ENCODE assay signal across 23 cellular contexts in the genomic region with DNA sequence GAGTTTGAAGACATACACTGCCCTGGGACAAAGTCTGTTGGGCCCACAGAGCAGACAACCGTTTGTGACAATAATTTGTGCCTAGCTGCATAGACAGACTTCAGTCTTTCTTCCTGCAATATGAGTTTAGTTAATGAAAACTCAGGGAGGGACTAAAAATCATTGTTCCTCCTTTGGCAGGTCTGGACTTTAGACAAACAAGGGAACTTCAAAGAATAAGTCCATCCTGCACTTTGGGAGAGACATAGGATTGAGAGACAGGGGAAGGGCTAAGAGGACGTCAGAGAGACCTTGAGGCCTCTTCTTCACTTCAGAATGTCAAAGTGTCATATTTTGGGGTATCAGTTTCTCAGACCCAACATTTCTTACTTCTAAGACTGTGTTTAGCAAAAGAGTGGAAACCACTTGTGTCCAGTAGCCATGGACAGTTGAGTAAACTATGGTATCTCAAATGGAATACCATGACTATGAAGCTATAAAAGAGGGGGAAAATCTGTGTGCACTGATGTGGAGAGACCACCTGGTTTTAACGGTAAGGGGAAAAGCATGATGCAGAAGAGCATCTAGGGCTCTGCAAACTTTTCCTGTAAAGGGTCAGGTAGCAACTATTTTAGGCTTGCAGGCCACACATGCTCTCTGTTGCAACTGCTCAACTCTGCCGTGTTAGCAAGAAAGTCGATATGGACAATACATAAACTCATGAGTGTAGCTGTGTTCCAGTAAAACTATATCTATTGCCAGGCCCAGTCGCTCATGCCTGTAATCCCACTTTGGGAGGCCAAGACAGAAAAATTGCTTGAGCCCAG.
DNase-seq lines count a peak whose midpoint lies in the region; ATAC-seq and TF ChIP-seq lines count a peak whose summit lies in the region.
"Had no signal": no experiment of that assay in that cellular context is flagged by ENCODE, and none has a peak within 500 bp of the region (broad histone marks: within the 10 kb centered on the region; RNA-seq: fewer than 3 reads in every experiment).

No MANE protein-coding gene starts in this region.

- TF ChIP-seq EP300 in esophagus muscularis mucosa (IDR thresholded peaks at IDR 0.05) = no peak

- H3K4me1 ChIP-seq in esophagus muscularis mucosa (no peaks in the 10 kb centered on the region), mucosa of descending colon (ENCODE audit: low read depth) (no peaks in the 10 kb centered on the region)
- H3K4me1 ChIP-seq: BE2C, BLaER1 had no signal

- no peak for TF ChIP-seq CTCF in esophagus muscularis mucosa (IDR thresholded peaks at IDR 0.05)
- no peak for TF ChIP-seq CTCF in mucosa of descending colon (IDR thresholded peaks at IDR 0.05)

- no peaks in the 10 kb centered on the region for H3K27me3 ChIP-seq in esophagus muscularis mucosa
- H3K27me3 ChIP-seq: BE2C, BLaER1 had no signal

- H3K4me3 ChIP-seq in esophagus muscularis mucosa (no peak overlapping the region), mucosa of descending colon (no peak overlapping the region)
- H3K4me3 ChIP-seq: BLaER1, GM12878 had no signal

- WGBS in esophagus muscularis mucosa = 66% methylated on average over 6 of the region's 6 CpGs

- ATAC-seq in left colon (peak; percentile 63), mucosa of descending colon (peak; percentile 7), GM18861 (IDR thresholded peaks at IDR 0.05; ENCODE audit: unreplicated experiment) (no peak)
- ATAC-seq: GM12878 had no signal

- H3K9me3 ChIP-seq in esophagus muscularis mucosa (peaks cover 0 to 10% (median 6%) of the 10 kb centered on the region in 4 donors), mucosa of descending colon (peaks cover 5% of the 10 kb centered on the region)
- H3K9me3 ChIP-seq: BE2C had no signal

- H3K27ac ChIP-seq in esophagus muscularis mucosa (replicated peaks in 1 of 4) = no peak overlapping the region
- H3K27ac ChIP-seq: BLaER1 had no signal

- TF ChIP-seq POLR2A in esophagus muscularis mucosa (IDR thresholded peaks at IDR 0.05; ENCODE audit: low read depth) = no peak

- H3K36me3 ChIP-seq in esophagus muscularis mucosa (no peaks in the 10 kb centered on the region), mucosa of descending colon (ENCODE audit: low read depth) (no peaks in the 10 kb centered on the region)
- H3K36me3 ChIP-seq: BE2C, BLaER1 had no signal

- intact Hi-C loops in esophagus muscularis mucosa (cut with DNase I) = no loop called here
- intact Hi-C loops in left colon (cut with DNase I, micrococcal nuclease) = no loop called here
- intact Hi-C loops in mucosa of descending colon (cut with DNase I, micrococcal nuclease) = no loop called here

- DNase-seq in esophagus muscularis mucosa (ENCODE audit: extremely low spot score) (peak; percentile 50), left colon (no peak), mucosa of descending colon (no peak), islet precursor cell (no peak), SW 1271 (lab: John Stamatoyannopoulos, UW) (no peak)
- DNase-seq: 8988T; ACHN; BE2C; C1 segment of cervical spinal cord; CD4-positive, alpha-beta memory T cell; CD4-positive, CD25-positive, alpha-beta regulatory T cell; CD8-positive, alpha-beta memory T cell; COR-L47; DMS 273 treated with DMSO at 0.1 percent for 48 hours; DMS153; DMS53; DMS79; DND-41; EL; GDM1 had no signal
